In the genomic region with DNA sequence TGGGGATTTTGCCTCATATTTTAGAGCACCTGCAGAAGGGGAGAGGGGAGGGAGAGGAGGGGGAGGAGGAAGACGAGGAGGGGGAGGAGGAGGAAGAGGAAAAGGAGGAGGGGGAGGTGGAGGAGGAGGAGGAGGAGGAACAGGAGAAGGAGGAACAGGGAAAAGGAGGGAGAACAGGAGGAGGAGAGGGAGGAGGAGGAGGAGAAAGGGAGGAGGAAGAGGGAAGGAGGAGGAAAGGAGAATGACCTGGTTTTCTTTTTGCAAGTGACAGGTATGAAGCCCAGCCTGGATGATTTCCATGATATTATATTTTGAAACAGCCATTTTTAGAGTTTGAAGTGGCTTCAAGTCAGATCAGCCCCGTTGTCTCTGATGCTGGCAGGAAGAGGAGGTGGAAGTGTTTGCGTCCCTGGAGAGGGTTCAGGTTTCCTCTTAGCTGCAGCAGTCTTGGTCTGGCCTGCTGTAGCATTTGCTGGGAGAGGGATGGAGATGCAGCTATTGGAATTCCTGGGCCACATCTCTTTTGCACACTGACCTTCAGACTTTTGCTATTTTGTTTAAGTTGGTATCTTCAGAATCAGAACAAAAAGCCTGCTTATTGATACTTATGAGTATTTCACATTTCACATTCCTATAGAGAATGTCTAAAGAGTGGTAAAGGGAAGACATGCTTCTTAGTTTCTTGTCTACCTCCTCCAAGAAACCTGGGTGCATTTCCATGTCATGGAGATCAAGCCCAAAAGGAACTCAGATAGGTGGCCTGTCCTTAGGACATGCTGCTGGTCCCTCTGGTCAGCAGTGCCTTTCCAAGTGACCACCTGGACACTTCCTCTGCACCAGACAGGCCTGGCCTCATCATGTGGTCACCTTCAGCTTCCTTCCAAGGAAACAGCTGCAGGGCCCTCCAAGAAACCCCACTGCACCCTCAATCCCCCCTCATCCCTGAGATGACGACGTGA, we compare ENCODE assay signal across 17 cellular contexts. TPM values are rescaled to one million over a fixed set of nuclear protein-coding genes. Genes with fewer than 3 reads are reported as not detected.
DNase-seq lines count a peak whose midpoint lies in the region; ATAC-seq lines count a peak whose summit lies in the region.
"Had no signal": no experiment of that assay in that cellular context is flagged by ENCODE, and none has a peak within 500 bp of the region (broad histone marks: within the 10 kb centered on the region; RNA-seq: fewer than 3 reads in every experiment).

No MANE protein-coding gene starts in this region.

- DNase-seq in NCI-H1092 treated with DMSO at 0.1 percent for 48 hours (lab: John Stamatoyannopoulos, UW), result peak; percentile 18
- DNase-seq in NCI-H1092 (lab: John Stamatoyannopoulos, UW), result no peak
- peak; percentile 29 to 36 for DNase-seq in NCI-H187 (lab: John Stamatoyannopoulos, UW)
- peak; percentile 92 for DNase-seq in NCI-H2171 treated with DMSO at 0.1 percent for 48 hours (lab: John Stamatoyannopoulos, UW)
- DNase-seq in middle frontal gyrus (ENCODE audit: extremely low spot score, low spot score), result peak; percentile 6
- DNase-seq in NCI-H1694 (lab: John Stamatoyannopoulos, UW), result no peak
- DNase-seq in mesenchymal stem cell, result no peak
- DNase-seq: 8988T, C1 segment of cervical spinal cord, NCI-H1048, NCI-H226, NCI-H82, T-cell had no signal

- no peak overlapping the region for H2AK5ac ChIP-seq in mesenchymal stem cell (ENCODE audit: low read length, severe bottlenecking)

- H3K14ac ChIP-seq in mesenchymal stem cell (ENCODE audit: low read length in 2 of 2), result no peak overlapping the region

- H2BK12ac ChIP-seq in mesenchymal stem cell (ENCODE audit: low read length in 2 of 2), result no peak overlapping the region

- H3K9me3 ChIP-seq in mesenchymal stem cell (ENCODE audit: control insufficient read depth, low read length), result no peaks in the 10 kb centered on the region
- H3K9me3 ChIP-seq: HAP-1 had no signal

- H3K79me1 ChIP-seq in mesenchymal stem cell (replicated peaks; ENCODE audit: low read length, poor library complexity, severe bottlenecking), result no peaks in the 10 kb centered on the region

- no peaks in the 10 kb centered on the region for H3K4me1 ChIP-seq in mesenchymal stem cell (ENCODE audit: control insufficient read depth, insufficient read depth, low read depth, low read length)
- H3K4me1 ChIP-seq: HAP-1 had no signal

- H3K27ac ChIP-seq in mesenchymal stem cell (ENCODE audit: low read length, poor library complexity, severe bottlenecking), result no peak overlapping the region
- H3K27ac ChIP-seq: SK-N-MC had no signal

- no peaks in the 10 kb centered on the region for H3K36me3 ChIP-seq in mesenchymal stem cell (ENCODE audit: control insufficient read depth in 1 of 2, insufficient read depth in 2 of 2, low read depth in 1 of 2, low read length in 2 of 2)
- H3K36me3 ChIP-seq: HAP-1 had no signal

- H3K4me3 ChIP-seq in mesenchymal stem cell (ENCODE audit: insufficient read depth in 1 of 2, low read depth in 1 of 2, low read length in 2 of 2), result no peak overlapping the region
- H3K4me3 ChIP-seq: HAP-1, SK-N-MC had no signal

- H3K9ac ChIP-seq in mesenchymal stem cell (ENCODE audit: low read length), result no peak overlapping the region

- H4K8ac ChIP-seq in mesenchymal stem cell (ENCODE audit: low read length), result no peak overlapping the region

- H2BK5ac ChIP-seq in mesenchymal stem cell (ENCODE audit: low read depth, low read length, poor library complexity, severe bottlenecking), result no peak overlapping the region

- no peak overlapping the region for H4K91ac ChIP-seq in mesenchymal stem cell (ENCODE audit: low read length)

- no peak for ATAC-seq in HG02840 (IDR thresholded peaks at IDR 0.05; ENCODE audit: low FRiP score, unreplicated experiment)
- ATAC-seq: Right ventricle myocardium inferior, T-cell had no signal

- H3K23ac ChIP-seq in mesenchymal stem cell (ENCODE audit: low read length in 2 of 2), result no peak overlapping the region

- H2BK15ac ChIP-seq in mesenchymal stem cell (ENCODE audit: low read depth, poor library complexity, severe bottlenecking), result no peak overlapping the region

- peaks cover 12 to 49% of the 10 kb centered on the region in 2 experiments for H3K27me3 ChIP-seq in mesenchymal stem cell (ENCODE audit: control insufficient read depth in 1 of 2, insufficient read depth in 1 of 2, low read length in 2 of 2)

- 77% methylated on average over 5 of the region's 5 CpGs for WGBS in mesenchymal stem cell

- H2BK120ac ChIP-seq in mesenchymal stem cell (ENCODE audit: low read depth, low read length), result no peak overlapping the region

- H3K4ac ChIP-seq in mesenchymal stem cell (ENCODE audit: low read depth in 1 of 2, low read length in 2 of 2), result no peak overlapping the region

- no peak overlapping the region for H2AFZ ChIP-seq in mesenchymal stem cell (ENCODE audit: low read depth, low read length)

- no peak overlapping the region for H3K4me2 ChIP-seq in mesenchymal stem cell (ENCODE audit: low read length, poor library complexity, severe bottlenecking)

- H3K18ac ChIP-seq in mesenchymal stem cell (ENCODE audit: low read depth in 1 of 2, low read length in 2 of 2), result no peak overlapping the region

RNA-seq across cellular contexts. Expression of gene IYD, which starts 54.3 kb away (rescaled TPM):
- polyA plus RNA-seq in mesenchymal stem cell (2013, experiment 1 of 2), result not detected
- not detected for polyA plus RNA-seq in mesenchymal stem cell (2013, experiment 2 of 2)

Comparison
In these comparisons a context has a peak if more than half of its experiments do, and no peak if none do; other contexts are left out.
1. DNase-seq: peak in NCI-H1092 treated with DMSO at 0.1 percent for 48 hours (single experiment), NCI-H187 (2 of 2), NCI-H2171 treated with DMSO at 0.1 percent for 48 hours (single experiment) and middle frontal gyrus (single experiment); none in NCI-H1092 (single experiment), NCI-H1694 (single experiment) and mesenchymal stem cell (single experiment).